Comparison of ENCODE assay signal across 1 cellular context in the genomic region with DNA sequence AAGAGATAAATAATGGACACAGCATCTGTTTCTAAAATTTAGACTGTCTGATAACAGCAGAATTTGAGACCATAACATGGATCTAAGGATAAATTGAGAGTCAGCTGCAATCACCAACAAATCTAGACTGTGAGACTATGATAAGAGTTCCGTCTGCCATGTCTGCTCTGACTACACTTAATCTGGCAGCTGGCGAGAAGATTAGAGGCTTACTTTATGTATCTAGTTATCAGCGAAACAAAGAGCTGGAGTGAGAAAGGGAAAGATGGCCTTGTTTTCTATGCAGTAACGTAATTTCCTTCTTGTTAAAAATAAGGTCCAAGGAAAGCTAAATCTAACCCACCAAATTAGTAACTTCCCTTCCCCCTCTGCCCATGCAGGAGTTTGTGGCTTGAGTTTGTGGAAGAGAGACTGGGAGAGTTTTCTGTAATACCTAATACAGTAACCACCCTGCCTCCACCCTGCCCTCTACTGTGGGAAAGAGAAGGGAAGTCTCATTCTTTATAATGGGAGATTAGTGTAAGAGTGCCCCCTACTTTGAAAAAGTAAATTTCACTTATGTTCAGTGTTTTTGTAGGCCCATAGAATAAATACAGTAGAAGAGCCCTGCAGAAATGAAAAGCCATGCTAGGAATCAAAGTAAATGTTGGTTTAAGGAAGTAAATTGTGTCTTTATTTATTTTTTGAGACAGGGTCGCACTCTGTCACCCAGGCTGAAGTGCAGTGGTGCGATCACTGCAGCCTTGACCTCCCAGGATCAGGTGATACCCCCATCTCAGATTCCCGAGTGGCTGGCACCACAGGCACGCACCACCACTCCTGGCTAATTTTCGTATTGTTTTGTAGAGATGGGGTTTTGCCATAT.
TF ChIP-seq lines count a peak whose summit lies in the region.

No MANE protein-coding gene starts in this region.

TF ChIP-seq in HepG2, 621 proteins besides CTCF, POLR2A, EP300 and RAD21 (continued from another document and continues in another):
- TF ChIP-seq, protein P1, sequence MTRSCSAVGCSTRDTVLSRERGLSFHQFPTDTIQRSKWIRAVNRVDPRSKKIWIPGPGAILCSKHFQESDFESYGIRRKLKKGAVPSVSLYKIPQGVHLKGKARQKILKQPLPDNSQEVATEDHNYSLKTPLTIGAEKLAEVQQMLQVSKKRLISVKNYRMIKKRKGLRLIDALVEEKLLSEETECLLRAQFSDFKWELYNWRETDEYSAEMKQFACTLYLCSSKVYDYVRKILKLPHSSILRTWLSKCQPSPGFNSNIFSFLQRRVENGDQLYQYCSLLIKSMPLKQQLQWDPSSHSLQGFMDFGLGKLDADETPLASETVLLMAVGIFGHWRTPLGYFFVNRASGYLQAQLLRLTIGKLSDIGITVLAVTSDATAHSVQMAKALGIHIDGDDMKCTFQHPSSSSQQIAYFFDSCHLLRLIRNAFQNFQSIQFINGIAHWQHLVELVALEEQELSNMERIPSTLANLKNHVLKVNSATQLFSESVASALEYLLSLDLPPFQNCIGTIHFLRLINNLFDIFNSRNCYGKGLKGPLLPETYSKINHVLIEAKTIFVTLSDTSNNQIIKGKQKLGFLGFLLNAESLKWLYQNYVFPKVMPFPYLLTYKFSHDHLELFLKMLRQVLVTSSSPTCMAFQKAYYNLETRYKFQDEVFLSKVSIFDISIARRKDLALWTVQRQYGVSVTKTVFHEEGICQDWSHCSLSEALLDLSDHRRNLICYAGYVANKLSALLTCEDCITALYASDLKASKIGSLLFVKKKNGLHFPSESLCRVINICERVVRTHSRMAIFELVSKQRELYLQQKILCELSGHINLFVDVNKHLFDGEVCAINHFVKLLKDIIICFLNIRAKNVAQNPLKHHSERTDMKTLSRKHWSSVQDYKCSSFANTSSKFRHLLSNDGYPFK (CRISPR knock-in tag; IDR thresholded peaks at IDR 0.05; ENCODE audit: borderline replicate concordance), result peak; percentile 47; the same call in 1 of the 2 replicates
- TF ChIP-seq RARA (CRISPR knock-in tag; IDR thresholded peaks at IDR 0.05), result peak; percentile 98
- TF ChIP-seq IKZF4 (CRISPR knock-in tag; IDR thresholded peaks at IDR 0.05; ENCODE audit: borderline replicate concordance, low read depth, not compliant biosample characterization), result no peak
- TF ChIP-seq ZMYM4 (CRISPR knock-in tag; IDR thresholded peaks at IDR 0.05), result peak; percentile 92
- TF ChIP-seq, protein P2, sequence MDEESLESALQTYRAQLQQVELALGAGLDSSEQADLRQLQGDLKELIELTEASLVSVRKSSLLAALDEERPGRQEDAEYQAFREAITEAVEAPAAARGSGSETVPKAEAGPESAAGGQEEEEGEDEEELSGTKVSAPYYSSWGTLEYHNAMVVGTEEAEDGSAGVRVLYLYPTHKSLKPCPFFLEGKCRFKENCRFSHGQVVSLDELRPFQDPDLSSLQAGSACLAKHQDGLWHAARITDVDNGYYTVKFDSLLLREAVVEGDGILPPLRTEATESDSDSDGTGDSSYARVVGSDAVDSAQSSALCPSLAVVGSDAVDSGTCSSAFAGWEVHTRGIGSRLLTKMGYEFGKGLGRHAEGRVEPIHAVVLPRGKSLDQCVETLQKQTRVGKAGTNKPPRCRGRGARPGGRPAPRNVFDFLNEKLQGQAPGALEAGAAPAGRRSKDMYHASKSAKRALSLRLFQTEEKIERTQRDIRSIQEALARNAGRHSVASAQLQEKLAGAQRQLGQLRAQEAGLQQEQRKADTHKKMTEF (CRISPR knock-in tag; IDR thresholded peaks at IDR 0.05), result peak; percentile 80
- peak; percentile 25; the same call in 1 of the 2 replicates for TF ChIP-seq GATAD1 (CRISPR knock-in tag; IDR thresholded peaks at IDR 0.05)
- TF ChIP-seq ZFX (CRISPR knock-in tag; IDR thresholded peaks at IDR 0.05; ENCODE audit: low read depth), result peak; percentile 44; the same call in 1 of the 2 replicates
- peak; percentile 53; the same call in 1 of the 2 replicates for TF ChIP-seq ZNF136 (CRISPR knock-in tag; IDR thresholded peaks at IDR 0.05; ENCODE audit: low read depth)
- TF ChIP-seq, protein P3, sequence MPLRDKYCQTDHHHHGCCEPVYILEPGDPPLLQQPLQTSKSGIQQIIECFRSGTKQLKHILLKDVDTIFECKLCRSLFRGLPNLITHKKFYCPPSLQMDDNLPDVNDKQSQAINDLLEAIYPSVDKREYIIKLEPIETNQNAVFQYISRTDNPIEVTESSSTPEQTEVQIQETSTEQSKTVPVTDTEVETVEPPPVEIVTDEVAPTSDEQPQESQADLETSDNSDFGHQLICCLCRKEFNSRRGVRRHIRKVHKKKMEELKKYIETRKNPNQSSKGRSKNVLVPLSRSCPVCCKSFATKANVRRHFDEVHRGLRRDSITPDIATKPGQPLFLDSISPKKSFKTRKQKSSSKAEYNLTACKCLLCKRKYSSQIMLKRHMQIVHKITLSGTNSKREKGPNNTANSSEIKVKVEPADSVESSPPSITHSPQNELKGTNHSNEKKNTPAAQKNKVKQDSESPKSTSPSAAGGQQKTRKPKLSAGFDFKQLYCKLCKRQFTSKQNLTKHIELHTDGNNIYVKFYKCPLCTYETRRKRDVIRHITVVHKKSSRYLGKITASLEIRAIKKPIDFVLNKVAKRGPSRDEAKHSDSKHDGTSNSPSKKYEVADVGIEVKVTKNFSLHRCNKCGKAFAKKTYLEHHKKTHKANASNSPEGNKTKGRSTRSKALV (CRISPR knock-in tag; IDR thresholded peaks at IDR 0.05), result no peak
- peak; percentile 53 for TF ChIP-seq PPARG (CRISPR knock-in tag; conservative IDR thresholded peaks at IDR 0.05)
- no peak for TF ChIP-seq ZFP36L2 (CRISPR knock-in tag; IDR thresholded peaks at IDR 0.05)
- TF ChIP-seq, protein P4, sequence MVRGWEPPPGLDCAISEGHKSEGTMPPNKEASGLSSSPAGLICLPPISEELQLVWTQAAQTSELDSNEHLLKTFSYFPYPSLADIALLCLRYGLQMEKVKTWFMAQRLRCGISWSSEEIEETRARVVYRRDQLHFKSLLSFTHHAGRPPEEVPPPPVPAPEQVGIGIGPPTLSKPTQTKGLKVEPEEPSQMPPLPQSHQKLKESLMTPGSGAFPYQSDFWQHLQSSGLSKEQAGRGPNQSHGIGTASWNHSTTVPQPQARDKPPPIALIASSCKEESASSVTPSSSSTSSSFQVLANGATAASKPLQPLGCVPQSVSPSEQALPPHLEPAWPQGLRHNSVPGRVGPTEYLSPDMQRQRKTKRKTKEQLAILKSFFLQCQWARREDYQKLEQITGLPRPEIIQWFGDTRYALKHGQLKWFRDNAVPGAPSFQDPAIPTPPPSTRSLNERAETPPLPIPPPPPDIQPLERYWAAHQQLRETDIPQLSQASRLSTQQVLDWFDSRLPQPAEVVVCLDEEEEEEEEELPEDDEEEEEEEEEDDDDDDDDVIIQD (CRISPR knock-in tag; IDR thresholded peaks at IDR 0.05; ENCODE audit: low read depth), result peak; percentile 76; the same call in 1 of the 2 replicates
- TF ChIP-seq HNF4G (IDR thresholded peaks at IDR 0.05; ENCODE audit: borderline replicate concordance, low read depth, low read length), result peak; percentile 77
- no peak; the same call in 1 of the 2 replicates for TF ChIP-seq HNF4G (CRISPR knock-in tag; IDR thresholded peaks at IDR 0.05; ENCODE audit: borderline replicate concordance, low read depth)
- TF ChIP-seq FOXK1 (CRISPR knock-in tag; IDR thresholded peaks at IDR 0.05; ENCODE audit: borderline replicate concordance, low read depth), result peak; percentile 84; the same call in 1 of the 2 replicates
- TF ChIP-seq SPEN (CRISPR knock-in tag; IDR thresholded peaks at IDR 0.05; ENCODE audit: low read depth), result peak; percentile 33; the same call in 1 of the 2 replicates
- TF ChIP-seq, protein P5, sequence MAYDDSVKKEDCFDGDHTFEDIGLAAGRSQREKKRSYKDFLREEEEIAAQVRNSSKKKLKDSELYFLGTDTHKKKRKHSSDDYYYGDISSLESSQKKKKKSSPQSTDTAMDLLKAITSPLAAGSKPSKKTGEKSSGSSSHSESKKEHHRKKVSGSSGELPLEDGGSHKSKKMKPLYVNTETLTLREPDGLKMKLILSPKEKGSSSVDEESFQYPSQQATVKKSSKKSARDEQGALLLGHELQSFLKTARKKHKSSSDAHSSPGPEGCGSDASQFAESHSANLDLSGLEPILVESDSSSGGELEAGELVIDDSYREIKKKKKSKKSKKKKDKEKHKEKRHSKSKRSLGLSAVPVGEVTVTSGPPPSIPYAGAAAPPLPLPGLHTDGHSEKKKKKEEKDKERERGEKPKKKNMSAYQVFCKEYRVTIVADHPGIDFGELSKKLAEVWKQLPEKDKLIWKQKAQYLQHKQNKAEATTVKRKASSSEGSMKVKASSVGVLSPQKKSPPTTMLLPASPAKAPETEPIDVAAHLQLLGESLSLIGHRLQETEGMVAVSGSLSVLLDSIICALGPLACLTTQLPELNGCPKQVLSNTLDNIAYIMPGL (CRISPR knock-in tag; IDR thresholded peaks at IDR 0.05; ENCODE audit: borderline replicate concordance in 1 of 2, low read depth in 1 of 2), result peak in 1 of 2 experiments; percentile 72; a peak in 2 of 4 replicates
- peak; percentile 80; the same call in 1 of the 2 replicates for TF ChIP-seq NFIC (IDR thresholded peaks at IDR 0.05; ENCODE audit: low read length)
- peak; percentile 94 for TF ChIP-seq RXRB (CRISPR knock-in tag; IDR thresholded peaks at IDR 0.05; ENCODE audit: borderline replicate concordance)
- peak; percentile 57; the same call in 1 of the 2 replicates for TF ChIP-seq ZNF792 (CRISPR knock-in tag; IDR thresholded peaks at IDR 0.05)
- TF ChIP-seq ZNF362 (CRISPR knock-in tag; IDR thresholded peaks at IDR 0.05; ENCODE audit: borderline replicate concordance), result 0 out of 2 replicates have a peak, but pooled peaks have one; percentile 51
- no peak for TF ChIP-seq ZNF225 (CRISPR knock-in tag; IDR thresholded peaks at IDR 0.05)
- TF ChIP-seq PHB2 (IDR thresholded peaks at IDR 0.05; ENCODE audit: partially characterized antibody), result no peak
- peak; percentile 42; the same call in 1 of the 2 replicates for TF ChIP-seq FOXC1 (CRISPR knock-in tag; IDR thresholded peaks at IDR 0.05; ENCODE audit: borderline replicate concordance)
- TF ChIP-seq ZNF17 (CRISPR knock-in tag; IDR thresholded peaks at IDR 0.05), result no peak
- TF ChIP-seq, protein P6, sequence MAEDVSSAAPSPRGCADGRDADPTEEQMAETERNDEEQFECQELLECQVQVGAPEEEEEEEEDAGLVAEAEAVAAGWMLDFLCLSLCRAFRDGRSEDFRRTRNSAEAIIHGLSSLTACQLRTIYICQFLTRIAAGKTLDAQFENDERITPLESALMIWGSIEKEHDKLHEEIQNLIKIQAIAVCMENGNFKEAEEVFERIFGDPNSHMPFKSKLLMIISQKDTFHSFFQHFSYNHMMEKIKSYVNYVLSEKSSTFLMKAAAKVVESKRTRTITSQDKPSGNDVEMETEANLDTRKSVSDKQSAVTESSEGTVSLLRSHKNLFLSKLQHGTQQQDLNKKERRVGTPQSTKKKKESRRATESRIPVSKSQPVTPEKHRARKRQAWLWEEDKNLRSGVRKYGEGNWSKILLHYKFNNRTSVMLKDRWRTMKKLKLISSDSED (CRISPR knock-in tag; IDR thresholded peaks at IDR 0.05), result no peak
- peak; percentile 68; the same call in 1 of the 2 replicates for TF ChIP-seq ATF1 (CRISPR knock-in tag; IDR thresholded peaks at IDR 0.05)
- no peak; the same call in 1 of the 2 replicates for TF ChIP-seq ZIK1 (CRISPR knock-in tag; IDR thresholded peaks at IDR 0.05; ENCODE audit: borderline replicate concordance, low read depth)
- TF ChIP-seq GATA4 (IDR thresholded peaks at IDR 0.05; ENCODE audit: borderline replicate concordance, low read depth), result peak; percentile 74; the same call in 1 of the 2 replicates
- TF ChIP-seq KLF16 (CRISPR knock-in tag; IDR thresholded peaks at IDR 0.05), result peak in 1 of 2 experiments; percentile 57; a peak in 1 of 4 replicates
- TF ChIP-seq IKZF5 (CRISPR knock-in tag; IDR thresholded peaks at IDR 0.05), result peak; percentile 78
- TF ChIP-seq ZNF878 (CRISPR knock-in tag; IDR thresholded peaks at IDR 0.05), result peak; percentile 63; the same call in 1 of the 2 replicates
- TF ChIP-seq ZBTB39 (CRISPR knock-in tag; IDR thresholded peaks at IDR 0.05), result 0 out of 2 replicates have a peak, but pooled peaks have one; percentile 79
- TF ChIP-seq, protein P7, sequence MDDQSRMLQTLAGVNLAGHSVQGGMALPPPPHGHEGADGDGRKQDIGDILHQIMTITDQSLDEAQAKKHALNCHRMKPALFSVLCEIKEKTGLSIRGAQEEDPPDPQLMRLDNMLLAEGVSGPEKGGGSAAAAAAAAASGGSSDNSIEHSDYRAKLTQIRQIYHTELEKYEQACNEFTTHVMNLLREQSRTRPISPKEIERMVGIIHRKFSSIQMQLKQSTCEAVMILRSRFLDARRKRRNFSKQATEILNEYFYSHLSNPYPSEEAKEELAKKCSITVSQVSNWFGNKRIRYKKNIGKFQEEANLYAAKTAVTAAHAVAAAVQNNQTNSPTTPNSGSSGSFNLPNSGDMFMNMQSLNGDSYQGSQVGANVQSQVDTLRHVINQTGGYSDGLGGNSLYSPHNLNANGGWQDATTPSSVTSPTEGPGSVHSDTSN (CRISPR knock-in tag; IDR thresholded peaks at IDR 0.05; ENCODE audit: borderline replicate concordance), result no peak
- no peak for TF ChIP-seq CBX1 (IDR thresholded peaks at IDR 0.05; ENCODE audit: low read depth)
- no peak for TF ChIP-seq HIVEP1 (CRISPR knock-in tag; IDR thresholded peaks at IDR 0.05)
- TF ChIP-seq HOXA3 (CRISPR knock-in tag; IDR thresholded peaks at IDR 0.05), result peak; percentile 59; the same call in 1 of the 2 replicates
- TF ChIP-seq ZNF230 (CRISPR knock-in tag; IDR thresholded peaks at IDR 0.05), result peak; percentile 65
